18 cellular contexts compared by ENCODE assay signal in genomic region chr3:133138017-133138416, GRCh38.
A peak's percentile ranks its signal among the peaks of the same experiment; 100 is the strongest.
DNase-seq lines count a peak whose midpoint lies in the region; ATAC-seq and TF ChIP-seq lines count a peak whose summit lies in the region.
"Had no signal": no experiment of that assay in that cellular context is flagged by ENCODE, and none has a peak within 500 bp of the region (broad histone marks: within the 10 kb centered on the region; RNA-seq: fewer than 3 reads in every experiment).

No MANE protein-coding gene starts in this region.

- TF ChIP-seq POLR2A in transverse colon (IDR thresholded peaks at IDR 0.05), result no peak

- TF ChIP-seq EP300 in transverse colon (IDR thresholded peaks at IDR 0.05; ENCODE audit: low read depth), result no peak

- H3K36me3 Mint-ChIP-seq in CD4-positive, alpha-beta T cell (ENCODE audit: low read depth), result no peaks in the 10 kb centered on the region
- H3K36me3 Mint-ChIP-seq in CD8-positive, alpha-beta T cell, result no peaks in the 10 kb centered on the region
- H3K36me3 Mint-ChIP-seq: activated naive CD8-positive, alpha-beta T cell had no signal

- WGBS in transverse colon (ENCODE audit: low coverage in 1 of 2), 2 donors, result 45 to 61% methylated on average over 1 of the region's 1 CpG

- no peak overlapping the region for H3K27ac ChIP-seq in CD4-positive, alpha-beta T cell (ENCODE audit: low read depth, low read length)
- H3K27ac ChIP-seq in transverse colon, result no peak overlapping the region
- no peak overlapping the region for H3K27ac ChIP-seq in CD8-positive, alpha-beta T cell (ENCODE audit: low read depth, low read length)
- H3K27ac ChIP-seq: BLaER1 treated with 17β-estradiol and CSF1 and Interleukin-3, amounts not matched to agents 10 nM and 100 nM; gastroesophageal sphincter; HL-60; neutrophil; stomach had no signal

- H3K4me3 Mint-ChIP-seq in CD4-positive, alpha-beta T cell, result no peak overlapping the region
- H3K4me3 Mint-ChIP-seq in CD8-positive, alpha-beta T cell, result no peak overlapping the region
- H3K4me3 Mint-ChIP-seq: activated naive CD8-positive, alpha-beta T cell had no signal

- no peaks in the 10 kb centered on the region for H3K36me3 ChIP-seq in transverse colon
- no peaks in the 10 kb centered on the region for H3K36me3 ChIP-seq in CD8-positive, alpha-beta T cell (ENCODE audit: insufficient read depth, low read length)
- H3K36me3 ChIP-seq: BLaER1 treated with 17β-estradiol and CSF1 and Interleukin-3, amounts not matched to agents 10 nM and 100 nM; gastroesophageal sphincter; neutrophil; stomach had no signal

- in situ Hi-C loops in transverse colon (cut with MboI; ENCODE audit: low pct_ligation_motif_present in 1 of 4, low pct_unique_long_range_greater_than_20kb in 1 of 4, low sequenced_read_pairs in 3 of 4), result no loop called here

- no peak for DNase-seq in CD4-positive, alpha-beta T cell
- DNase-seq in transverse colon (no peak), globus pallidus (ENCODE audit: low spot score) (no peak)
- DNase-seq in CD8-positive, alpha-beta T cell, result no peak
- DNase-seq: activated CD4-positive, alpha-beta T cell treated with anti-CD3 and anti-CD28 coated beads, Interleukin-2, amount 50 U/mL, for 48 hours; GF-D8; NCI-H526; stomach; SW 1271 had no signal

- H3K27me3 ChIP-seq in CD4-positive, alpha-beta T cell (ENCODE audit: control insufficient read depth, insufficient read depth, low read length), result no peaks in the 10 kb centered on the region
- no peaks in the 10 kb centered on the region for H3K27me3 ChIP-seq in transverse colon
- no peaks in the 10 kb centered on the region for H3K27me3 ChIP-seq in CD8-positive, alpha-beta T cell (ENCODE audit: insufficient read depth, low read length)
- H3K27me3 ChIP-seq: BLaER1 treated with 17β-estradiol and CSF1 and Interleukin-3, amounts not matched to agents 10 nM and 100 nM; gastroesophageal sphincter; neutrophil; stomach had no signal

- no peak overlapping the region for H3K4me3 ChIP-seq in transverse colon
- H3K4me3 ChIP-seq in CD8-positive, alpha-beta T cell (ENCODE audit: low read depth, low read length), result no peak overlapping the region
- H3K4me3 ChIP-seq: BLaER1 treated with 17β-estradiol and CSF1 and Interleukin-3, amounts not matched to agents 10 nM and 100 nM; gastroesophageal sphincter; stomach had no signal

- H3K9me3 Mint-ChIP-seq in CD4-positive, alpha-beta T cell, result no peaks in the 10 kb centered on the region
- H3K9me3 Mint-ChIP-seq in CD8-positive, alpha-beta T cell, result no peaks in the 10 kb centered on the region

- intact Hi-C loops in CD4-positive, alpha-beta T cell (cut with DNase I, micrococcal nuclease), result no loop called here
- intact Hi-C loops in transverse colon (cut with DNase I; ENCODE audit: low total_unique reads), result no loop called here
- intact Hi-C loops in CD8-positive, alpha-beta T cell (cut with DNase I, micrococcal nuclease), result no loop called here

- H3K9me3 ChIP-seq in CD4-positive, alpha-beta T cell (ENCODE audit: control insufficient read depth, low read length), result no peaks in the 10 kb centered on the region
- no peaks in the 10 kb centered on the region for H3K9me3 ChIP-seq in transverse colon
- no peaks in the 10 kb centered on the region for H3K9me3 ChIP-seq in CD8-positive, alpha-beta T cell (ENCODE audit: low read length)
- H3K9me3 ChIP-seq: BLaER1 treated with 17β-estradiol and CSF1 and Interleukin-3, amounts not matched to agents 10 nM and 100 nM; gastroesophageal sphincter; neutrophil; stomach had no signal

- no peaks in the 10 kb centered on the region for H3K4me1 ChIP-seq in transverse colon
- H3K4me1 ChIP-seq in CD8-positive, alpha-beta T cell (ENCODE audit: insufficient read depth, low read length), result no peaks in the 10 kb centered on the region
- H3K4me1 ChIP-seq: stomach had no signal

- peak; percentile 88 for ATAC-seq in GM18517 (IDR thresholded peaks at IDR 0.05; ENCODE audit: unreplicated experiment)
- ATAC-seq in GM21360 (IDR thresholded peaks at IDR 0.05; ENCODE audit: unreplicated experiment), result peak; percentile 88
- ATAC-seq in HG02970 (IDR thresholded peaks at IDR 0.05; ENCODE audit: low FRiP score, unreplicated experiment), result peak; percentile 73
- peak; percentile 79 for ATAC-seq in HG03571 (IDR thresholded peaks at IDR 0.05; ENCODE audit: unreplicated experiment)
- no peak for ATAC-seq in CD4-positive, alpha-beta T cell (ENCODE audit: poor library complexity)
- ATAC-seq in CD8-positive, alpha-beta T cell, result no peak
- ATAC-seq: gastroesophageal sphincter had no signal

- peaks cover 11% of the 10 kb centered on the region for H3K27me3 Mint-ChIP-seq in CD4-positive, alpha-beta T cell
- H3K27me3 Mint-ChIP-seq in CD8-positive, alpha-beta T cell (ENCODE audit: low read depth), result peaks cover 8% of the 10 kb centered on the region

- no peak for TF ChIP-seq CTCF in CD4-positive, alpha-beta T cell (IDR thresholded peaks at IDR 0.05)
- no peak for TF ChIP-seq CTCF in transverse colon (IDR thresholded peaks at IDR 0.05)
- TF ChIP-seq CTCF in CD8-positive, alpha-beta T cell (IDR thresholded peaks at IDR 0.05), result no peak

- no peaks in the 10 kb centered on the region for H3K4me1 Mint-ChIP-seq in CD4-positive, alpha-beta T cell (ENCODE audit: low read depth)
- H3K4me1 Mint-ChIP-seq in CD8-positive, alpha-beta T cell (ENCODE audit: low read depth), result no peaks in the 10 kb centered on the region

- CTCF ChIA-PET in CD4-positive, alpha-beta T cell (lab: Charles Lee), result no interaction called here
- CTCF ChIA-PET in CD8-positive, alpha-beta T cell (lab: Charles Lee), result no interaction called here

- H3K27ac Mint-ChIP-seq in CD4-positive, alpha-beta T cell, result no peak overlapping the region
- no peak overlapping the region for H3K27ac Mint-ChIP-seq in CD8-positive, alpha-beta T cell
- H3K27ac Mint-ChIP-seq: activated naive CD8-positive, alpha-beta T cell had no signal

- POLR2A ChIA-PET in CD4-positive, alpha-beta T cell (lab: Charles Lee), result no interaction called here
- POLR2A ChIA-PET in CD8-positive, alpha-beta T cell (lab: Charles Lee), result interaction anchor here (0.6 kb wide), 1 partner anchor 158 kb away, joined by 3 read pairs; no protein-coding TSS in a partner anchor

Comparison
In these comparisons a context has a peak if more than half of its experiments do, and no peak if none do; other contexts are left out.
1. ATAC-seq: peak in GM18517 (single experiment), GM21360 (single experiment), HG02970 (single experiment) and HG03571 (single experiment); none in CD4-positive, alpha-beta T cell (single experiment) and CD8-positive, alpha-beta T cell (single experiment).